Comparison of ENCODE assay signal across 3 cellular contexts in the genomic region with DNA sequence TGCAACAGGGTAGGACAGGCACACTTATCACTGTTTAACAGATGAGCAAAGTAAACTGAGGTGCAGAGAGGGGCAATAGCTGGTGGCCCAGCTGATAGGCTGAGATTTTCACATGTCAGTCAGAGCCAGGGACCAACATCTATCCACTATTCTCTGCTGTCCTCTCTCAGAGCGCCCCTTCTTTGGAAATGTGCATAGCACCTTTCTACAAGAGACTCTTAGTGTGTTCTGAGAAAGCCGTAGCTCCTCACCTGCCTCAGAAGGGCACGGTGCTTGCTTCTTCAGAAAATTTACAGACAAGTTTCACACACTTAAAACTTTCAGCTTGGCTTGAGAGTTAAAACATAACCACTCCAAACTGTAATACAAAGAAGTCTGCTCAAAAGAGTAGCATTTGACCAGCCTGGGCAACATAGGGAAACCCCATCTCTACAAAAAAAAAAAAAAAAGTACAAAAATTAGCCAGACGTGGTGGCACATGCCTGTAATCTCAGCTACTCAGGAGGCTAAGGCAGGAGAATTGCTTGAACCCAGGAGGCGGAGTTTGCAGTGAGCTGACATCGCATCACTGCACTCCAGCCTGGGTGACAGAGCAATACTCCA. TPM values are rescaled to one million over a fixed set of nuclear protein-coding genes. Genes with fewer than 3 reads are reported as not detected.
"Had no signal": no experiment of that assay in that cellular context is flagged by ENCODE, and none has a peak within 500 bp of the region (broad histone marks: within the 10 kb centered on the region; RNA-seq: fewer than 3 reads in every experiment).

No MANE protein-coding gene starts in this region.

RNA-seq across cellular contexts. Expression of a gene that starts 23.4 kb away (rescaled TPM):
- total RNA-seq: kidney epithelial cell, myocyte had no signal
- polyA plus RNA-seq: keratinocyte had no signal
